8 cellular contexts compared by ENCODE assay signal in genomic region chr18:36095936-36096519, GRCh38. TPM values are rescaled to one million over a fixed set of nuclear protein-coding genes. Genes with fewer than 3 reads are reported as not detected.
A peak's percentile ranks its signal among the peaks of the same experiment; 100 is the strongest.
DNase-seq lines count a peak whose midpoint lies in the region; ATAC-seq and FAIRE-seq lines count a peak whose summit lies in the region.

No MANE protein-coding gene starts in this region.

- H3K36me3 ChIP-seq in aorta (ENCODE audit: control insufficient read depth in 1 of 2, insufficient read depth in 2 of 2, low read length in 1 of 2) = no peaks in the 10 kb centered on the region

- FAIRE-seq in colon (lab: Jason Lieb, UNC) = peak; percentile 65

- H3K4me1 ChIP-seq in aorta (ENCODE audit: control insufficient read depth in 1 of 2, insufficient read depth in 2 of 2, low read length in 2 of 2) = no peaks in the 10 kb centered on the region

- H3K27ac ChIP-seq in aorta (ENCODE audit: low read depth in 1 of 2, low read length in 2 of 2) = no peak overlapping the region

- ATAC-seq in HG03378 (IDR thresholded peaks at IDR 0.05; ENCODE audit: unreplicated experiment) (peak; percentile 53), aorta (ENCODE audit: low FRiP score) (no peak), GM18909 (IDR thresholded peaks at IDR 0.05; ENCODE audit: poor library complexity, unreplicated experiment) (no peak)

- DNase-seq in DMS114 treated with DMSO at 0.1 percent for 48 hours (lab: John Stamatoyannopoulos, UW; ENCODE audit: unreplicated experiment) = peak; percentile 46
- peak; percentile 43 for DNase-seq in NOMO-1 treated with DMSO at 0.1 percent for 48 hours (lab: John Stamatoyannopoulos, UW; ENCODE audit: unreplicated experiment)
- DNase-seq in medulla oblongata (ENCODE audit: extremely low spot score) = peak; percentile 60
- no peak for DNase-seq in aorta
- no peak for DNase-seq in stimulated activated CD4-positive, alpha-beta T cell treated with anti-CD3 and anti-CD28 coated beads, Interleukin-15, amount 100 ng/mL, for 24 hours

- intact Hi-C loops in aorta (cut with DNase I) = loop anchor here (2.0 to 5.0 kb wide), 3 partner anchors 186 to 476 kb away; no protein-coding TSS in a partner anchor

- no peak overlapping the region for H3K4me3 ChIP-seq in aorta (ENCODE audit: low read length in 2 of 2)

- no peaks in the 10 kb centered on the region for H3K9me3 ChIP-seq in aorta (ENCODE audit: control insufficient read depth, low read length)

- no peaks in the 10 kb centered on the region for H3K27me3 ChIP-seq in aorta (ENCODE audit: control insufficient read depth in 1 of 2, insufficient read depth in 2 of 2, low read length in 1 of 2)

- WGBS in aorta, 2 donors = 21 to 27% methylated on average over 1 of the region's 1 CpG

RNA-seq across cellular contexts. Expression of gene RPRD1A, which starts 28.7 kb away (rescaled TPM):
- total RNA-seq in aorta = 10 to 100 TPM; 45.1 to 49.5 TPM
- 10 to 100 TPM; 29.8 to 30.2 TPM for polyA plus RNA-seq in aorta

RNA-seq across cellular contexts. Expression of gene SLC39A6, which starts 33.1 kb away (rescaled TPM):
- 10 to 100 TPM; 29.6 to 39.4 TPM for total RNA-seq in aorta
- 10 to 100 TPM; 21.6 to 27.2 TPM for polyA plus RNA-seq in aorta

RNA-seq across cellular contexts. Expression of gene ELP2, which starts 33.7 kb away (rescaled TPM):
- 10 to 100 TPM; 62.6 to 84.3 TPM for total RNA-seq in aorta
- polyA plus RNA-seq in aorta = 10 to 100 TPM; 38.1 to 99.3 TPM

Comparison
In these comparisons a context has a peak if more than half of its experiments do, and no peak if none do; other contexts are left out.
1. DNase-seq: peak in DMS114 treated with DMSO at 0.1 percent for 48 hours (single experiment), NOMO-1 treated with DMSO at 0.1 percent for 48 hours (single experiment) and medulla oblongata (single experiment); none in aorta (0 of 2) and stimulated activated CD4-positive, alpha-beta T cell treated with anti-CD3 and anti-CD28 coated beads, Interleukin-15, amount 100 ng/mL, for 24 hours (single experiment).